Comparison of ENCODE assay signal across 9 cellular contexts in genomic region chr1:91997607-91998195, GRCh38. TPM values are rescaled to one million over a fixed set of nuclear protein-coding genes. Genes with fewer than 3 reads are reported as not detected.
DNase-seq lines count a peak whose midpoint lies in the region; ATAC-seq, FAIRE-seq and TF ChIP-seq lines count a peak whose summit lies in the region.
"Had no signal": no experiment of that assay in that cellular context is flagged by ENCODE, and none has a peak within 500 bp of the region (broad histone marks: within the 10 kb centered on the region; RNA-seq: fewer than 3 reads in every experiment).

No MANE protein-coding gene starts in this region.

- no peak overlapping the region for H3K27ac ChIP-seq in A549
- no peak overlapping the region for H3K27ac ChIP-seq in VCaP
- no peak overlapping the region for H3K27ac ChIP-seq in esophagus squamous epithelium
- no peak overlapping the region for H3K27ac ChIP-seq in trophoblast cell (ENCODE audit: low read depth, low read length)

- no peak overlapping the region for H2BK120ac ChIP-seq in trophoblast cell (ENCODE audit: insufficient read depth, low read length, poor library complexity)

- no peak overlapping the region for H2BK5ac ChIP-seq in trophoblast cell (ENCODE audit: low read depth, low read length, poor library complexity)

- no peak overlapping the region for H2AFZ ChIP-seq in trophoblast cell (ENCODE audit: insufficient read depth, low read length, poor library complexity)

- WGBS in A549 (ENCODE audit: missing lambda C conversion rate), result 20% methylated on average over 1 of the region's 1 CpG
- WGBS in esophagus squamous epithelium, 2 donors, result 73 to 86% methylated on average over 1 of the region's 1 CpG
- WGBS in trophoblast cell (ENCODE audit: extremely low coverage, insufficient coverage, insufficient read length), result no CpG with 5 or more reads among the region's 1 CpG
- 64 to 73% methylated on average over 1 of the region's 1 CpG for WGBS in lower leg skin, 2 donors

- no peak overlapping the region for H2BK12ac ChIP-seq in trophoblast cell (ENCODE audit: low read length)

- intact Hi-C loops in esophagus squamous epithelium (cut with DNase I) (loop anchor here (10.0 kb wide), 1 partner anchor 307 kb away; no protein-coding TSS in a partner anchor), lower leg skin (cut with DNase I; ENCODE audit: low total_unique reads) (no loop called here)

- H3K4me2 ChIP-seq in A549 (no peak overlapping the region), trophoblast cell (ENCODE audit: low read length) (no peak overlapping the region)

- no peaks in the 10 kb centered on the region for H3K27me3 ChIP-seq in esophagus squamous epithelium
- H3K27me3 ChIP-seq in trophoblast cell (ENCODE audit: insufficient read depth, low read length), result no peaks in the 10 kb centered on the region

- DNase-seq in A549 (ENCODE audit: low read depth in 1 of 2, low spot score in 1 of 2), result peak; percentile 22 to 50
- peak; percentile 24 for DNase-seq in GM04504 (ENCODE audit: low read depth)
- peak; percentile 17 for DNase-seq in NCI-H1694 (lab: John Stamatoyannopoulos, UW)
- DNase-seq in esophagus squamous epithelium (lab: John Stamatoyannopoulos, UW), result no peak
- DNase-seq in trophoblast cell, result peak; percentile 2 to 61
- no peak for DNase-seq in lower leg skin (ENCODE audit: low spot score in 2 of 2)

- H3K23ac ChIP-seq in trophoblast cell (ENCODE audit: low read length), result no peak overlapping the region

- H3K36me3 ChIP-seq in esophagus squamous epithelium, result no peaks in the 10 kb centered on the region
- H3K36me3 ChIP-seq in trophoblast cell (ENCODE audit: control insufficient read depth in 1 of 2, insufficient read depth in 2 of 2, low read length in 2 of 2), result no peaks in the 10 kb centered on the region

- H3K4me3 ChIP-seq in A549 (no peak overlapping the region), esophagus squamous epithelium (no peak overlapping the region), trophoblast cell (ENCODE audit: low read depth, low read length) (no peak overlapping the region), lower leg skin (ENCODE audit: low read depth, poor library complexity, severe bottlenecking) (no peak overlapping the region)

- H4K12ac ChIP-seq in trophoblast cell (ENCODE audit: low read depth, low read length), result no peak overlapping the region

- no peak overlapping the region for H3K18ac ChIP-seq in trophoblast cell (ENCODE audit: low read length)

- H3K4ac ChIP-seq in trophoblast cell (ENCODE audit: low read depth, low read length), result no peak overlapping the region

- H4K91ac ChIP-seq in trophoblast cell (ENCODE audit: low read depth, low read length), result no peak overlapping the region

- no peak overlapping the region for H3K14ac ChIP-seq in trophoblast cell (ENCODE audit: low read length)

- TF ChIP-seq POLR2A in A549 (IDR thresholded peaks at IDR 0.05; ENCODE audit: low read length) (no peak), esophagus squamous epithelium (IDR thresholded peaks at IDR 0.05) (no peak), lower leg skin (IDR thresholded peaks at IDR 0.05) (no peak)

- H4K8ac ChIP-seq in trophoblast cell (ENCODE audit: low read depth, low read length), result no peak overlapping the region

- no peak overlapping the region for H2AK5ac ChIP-seq in trophoblast cell (ENCODE audit: low read length)

- FAIRE-seq in A549 (lab: Jason Lieb, UNC), result no peak

- POLR2A ChIA-PET in A549 (lab: Yijun Ruan, JAX), result no interaction called here

- H3K9me3 ChIP-seq in A549 (no peaks in the 10 kb centered on the region), esophagus squamous epithelium (no peaks in the 10 kb centered on the region), trophoblast cell (ENCODE audit: insufficient read depth, low read depth, low read length) (no peaks in the 10 kb centered on the region)

- CTCF ChIA-PET in A549 (lab: Yijun Ruan, JAX), result interaction anchor here (0.5 to 2.5 kb wide), 17 partner anchors 8 to 494 kb away, joined by 3 to 15 read pairs (median 4); partner anchors contain the start of gene BRDT

- H3K79me2 ChIP-seq in trophoblast cell (ENCODE audit: control insufficient read depth, insufficient read depth, low read length, poor library complexity), result no peaks in the 10 kb centered on the region

- peak; percentile 79 for TF ChIP-seq RAD21 in A549 (conservative IDR thresholded peaks at IDR 0.05 in 1 of 2, IDR thresholded peaks at IDR 0.05 in 1 of 2)

- ATAC-seq in A549, result no peak
- no peak for ATAC-seq in HG02884 (IDR thresholded peaks at IDR 0.05; ENCODE audit: unreplicated experiment)

- no peak for TF ChIP-seq EP300 in A549 (IDR thresholded peaks at IDR 0.05)

- no peak overlapping the region for H3K9ac ChIP-seq in trophoblast cell (ENCODE audit: low read length)

- peak; percentile 77 for TF ChIP-seq CTCF in A549 (IDR thresholded peaks at IDR 0.05)
- TF ChIP-seq CTCF in VCaP (conservative IDR thresholded peaks at IDR 0.05), result peak; percentile 77
- TF ChIP-seq CTCF in esophagus squamous epithelium (IDR thresholded peaks at IDR 0.05), result peak in 4 of 6 experiments; percentile 31 to 56 (median 34)
- no peak for TF ChIP-seq CTCF in lower leg skin (IDR thresholded peaks at IDR 0.05)

- H3K4me1 ChIP-seq in A549, result no peaks in the 10 kb centered on the region
- H3K4me1 ChIP-seq in esophagus squamous epithelium, result no peaks in the 10 kb centered on the region
- no peaks in the 10 kb centered on the region for H3K4me1 ChIP-seq in trophoblast cell (ENCODE audit: control insufficient read depth in 1 of 2, insufficient read depth in 2 of 2, low read length in 2 of 2)

- no peaks in the 10 kb centered on the region for H3K79me1 ChIP-seq in trophoblast cell (ENCODE audit: low read length)

TF ChIP-seq in A549, 52 proteins besides CTCF, POLR2A, EP300 and RAD21:
- TF ChIP-seq SMC3 (IDR thresholded peaks at IDR 0.05), result peak; percentile 71
- TF ChIP-seq, protein P1, sequence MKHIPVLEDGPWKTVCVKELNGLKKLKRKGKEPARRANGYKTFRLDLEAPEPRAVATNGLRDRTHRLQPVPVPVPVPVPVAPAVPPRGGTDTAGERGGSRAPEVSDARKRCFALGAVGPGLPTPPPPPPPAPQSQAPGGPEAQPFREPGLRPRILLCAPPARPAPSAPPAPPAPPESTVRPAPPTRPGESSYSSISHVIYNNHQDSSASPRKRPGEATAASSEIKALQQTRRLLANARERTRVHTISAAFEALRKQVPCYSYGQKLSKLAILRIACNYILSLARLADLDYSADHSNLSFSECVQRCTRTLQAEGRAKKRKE (CRISPR knock-in tag; IDR thresholded peaks at IDR 0.05; ENCODE audit: low read depth), result no peak
TF ChIP-seq in A549: peak in this region for 1.

RNA-seq across cellular contexts. Expression of gene EPHX4, which starts 32.1 kb away (rescaled TPM):
- polyA plus RNA-seq in A549 (2011; rRNA removed) (0.26 and 0.81 TPM in 2 replicates), A549 (2017; fragmentation: RNase III; extraction: RNeasy Plus Mini Kit Qiagen cat#74134 plus additional on column Dnase treatment) (0.31 to 0.45 TPM (median 0.38 TPM) in 3 replicates)
- polyA plus RNA-seq in A549 (2012; cell fraction: cytosol; rRNA removed), result 0.22 and 0.24 TPM in 2 replicates
- polyA plus RNA-seq in A549 (2012; cell fraction: nucleus; rRNA removed), result 0.10 and 0.26 TPM in 2 replicates
- 0.39 TPM in 1 of 2 replicates, not detected in the other for polyA minus RNA-seq in A549 (2011; rRNA and poly(A)+ RNA removed)
- total RNA-seq in esophagus squamous epithelium (under 1 TPM in 1 of 4 donors, not detected in 3; 0.38 TPM), lower leg skin (1 to 10 TPM in 3 of 4 donors, under 1 TPM in 1; 0.17 to 3.4 (median 1.5) TPM)
- 0.04 and 0.06 TPM in 2 replicates for polyA plus RNA-seq in trophoblast cell (2013)
- total RNA-seq: mononuclear cell had no signal

RNA-seq across cellular contexts. Expression of gene BRDT, which starts 48.5 kb away (rescaled TPM):
- polyA plus RNA-seq in A549 (2011; rRNA removed) (not detected in 2 replicates), A549 (2017; fragmentation: RNase III; extraction: RNeasy Plus Mini Kit Qiagen cat#74134 plus additional on column Dnase treatment) (not detected in 3 replicates)
- polyA plus RNA-seq in A549 (2012; cell fraction: cytosol; rRNA removed), result not detected in 2 replicates
- polyA plus RNA-seq in A549 (2012; cell fraction: nucleus; rRNA removed), result not detected in 2 replicates
- not detected in 2 replicates for polyA minus RNA-seq in A549 (2011; rRNA and poly(A)+ RNA removed)
- total RNA-seq in esophagus squamous epithelium (not detected), lower leg skin (not detected)
- polyA plus RNA-seq in trophoblast cell (2013), result not detected in 2 replicates
- total RNA-seq: mononuclear cell had no signal

Comparison
In these comparisons a context has a peak if more than half of its experiments do, and no peak if none do; other contexts are left out.
1. DNase-seq: peak in A549 (2 of 2), GM04504 (single experiment), NCI-H1694 (single experiment) and trophoblast cell (2 of 2); none in esophagus squamous epithelium (single experiment) and lower leg skin (0 of 2).
2. CTCF ChIP-seq: peak in A549 (single experiment), VCaP (single experiment) and esophagus squamous epithelium (4 of 6); none in lower leg skin (0 of 3).